1 cellular context compared by ENCODE assay signal in the genomic region with DNA sequence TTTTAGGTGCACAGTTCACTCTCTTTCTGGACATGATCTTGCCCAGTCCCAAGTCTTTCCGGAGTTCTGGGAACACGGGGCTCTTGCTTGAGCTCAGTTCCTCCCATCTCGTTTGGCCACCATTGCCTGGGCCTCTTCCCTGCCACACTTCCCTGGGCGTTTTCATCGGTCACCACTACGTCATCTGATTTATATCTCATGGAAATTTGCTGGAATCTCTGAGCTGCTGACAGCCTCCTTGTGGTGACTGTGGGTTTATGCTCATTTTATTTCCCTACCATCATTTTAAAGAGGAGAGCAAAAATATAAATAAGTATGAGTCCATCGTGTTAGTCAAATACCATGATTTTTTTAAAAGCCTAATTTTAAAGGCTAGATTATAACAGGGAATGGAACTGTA.
TF ChIP-seq lines count a peak whose summit lies in the region.

No MANE protein-coding gene starts in this region.

TF ChIP-seq in A549, 52 proteins besides CTCF, POLR2A, EP300 and RAD21 (continued from another document):
- TF ChIP-seq HES2 (IDR thresholded peaks at IDR 0.05) (no peak), REST (IDR thresholded peaks at IDR 0.05) (no peak), FOSB (CRISPR knock-in tag; IDR thresholded peaks at IDR 0.05) (no peak), SMC3 (IDR thresholded peaks at IDR 0.05) (no peak), USF2 (IDR thresholded peaks at IDR 0.05) (no peak), FOSL2 (IDR thresholded peaks at IDR 0.05) (no peak), FOSL2 (CRISPR knock-in tag; IDR thresholded peaks at IDR 0.05) (no peak)
